14 cellular contexts compared by ENCODE assay signal in the genomic region with DNA sequence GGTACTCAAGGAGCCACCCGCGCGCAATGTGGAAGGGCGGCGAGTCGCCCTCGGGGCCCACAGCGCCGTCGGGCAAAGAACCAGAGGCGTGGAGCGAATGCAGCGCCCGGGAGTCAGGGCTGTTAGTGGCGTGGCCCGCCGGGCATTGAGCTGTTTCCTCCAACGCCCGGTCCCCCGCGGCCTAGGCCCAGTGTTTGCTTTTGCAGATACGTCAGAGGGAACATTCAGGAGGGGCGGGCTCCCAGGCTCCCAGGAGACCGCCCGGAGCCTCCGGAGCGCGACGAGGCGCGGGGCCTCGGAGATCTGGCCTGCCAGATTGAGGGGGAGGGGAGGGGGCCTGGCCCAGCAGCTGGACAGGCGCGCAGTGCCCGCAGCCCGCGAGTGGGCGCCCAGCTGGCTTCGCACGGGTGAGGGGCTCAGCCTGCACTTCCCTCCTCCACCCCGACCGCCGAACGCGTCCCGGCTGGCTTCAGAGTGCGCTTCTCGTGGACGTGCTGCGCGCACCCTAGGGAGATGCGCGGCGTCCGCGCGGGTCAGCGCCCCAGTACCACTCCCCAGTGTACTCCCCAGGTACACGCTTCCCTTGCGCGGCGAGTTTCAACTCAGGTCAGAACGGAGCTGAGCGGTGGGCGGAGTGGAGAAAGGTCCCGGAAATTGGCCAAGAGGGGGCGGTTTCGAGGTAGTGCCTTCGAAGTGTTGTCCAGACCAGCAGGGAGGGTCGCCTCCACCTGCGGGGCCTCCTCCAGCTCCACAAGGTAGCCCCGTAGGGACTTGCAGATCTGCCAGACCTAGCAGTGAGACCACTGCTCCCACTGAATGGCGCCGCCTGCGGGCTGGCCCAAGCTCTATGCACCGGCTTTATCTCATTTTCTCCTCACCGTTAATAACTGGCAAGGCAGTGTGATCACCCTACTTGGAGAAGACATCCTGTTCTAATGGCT.
DNase-seq lines count a peak whose midpoint lies in the region; ATAC-seq, FAIRE-seq and TF ChIP-seq lines count a peak whose summit lies in the region.
"Had no signal": no experiment of that assay in that cellular context is flagged by ENCODE, and none has a peak within 500 bp of the region (broad histone marks: within the 10 kb centered on the region; RNA-seq: fewer than 3 reads in every experiment).

No MANE protein-coding gene starts in this region.

- H3K4me3 Mint-ChIP-seq in MCF 10A (ENCODE audit: unreplicated experiment): no peak overlapping the region
- H3K4me3 Mint-ChIP-seq: activated B cell treated with CpG ODN at 0.5 μM for 24 hours; activated T-helper 1 cell treated with anti-CD3 and anti-CD28 coated beads, Interleukin-12 subunit alpha, Interleukin-12 subunit beta, Interleukin-2, Interleukin-4 antibody, amounts not matched to agents 30 ng/mL and 10 ng/mL and 1 ng/mL, durations not matched to agents 14 hours and 24 hours and 36 hours had no signal

- no peaks in the 10 kb centered on the region for H3K9me3 Mint-ChIP-seq in MCF 10A (ENCODE audit: unreplicated experiment)
- H3K9me3 Mint-ChIP-seq: activated B cell treated with CpG ODN at 0.5 μM for 24 hours had no signal

- no peak for DNase-seq in breast epithelium (ENCODE audit: low spot score in 2 of 2)
- no peak for DNase-seq in MCF 10A (ENCODE audit: unreplicated experiment)
- no peak for DNase-seq in endothelial cell of umbilical vein (ENCODE audit: low read depth, low spot score)
- peak in 2 of 3 donors; percentile 19 to 54 for DNase-seq in mucosa of descending colon
- DNase-seq in upper lobe of right lung: no peak
- no peak for DNase-seq in activated CD4-positive, CD25-positive, alpha-beta regulatory T cell treated with anti-CD3 and anti-CD28 coated beads, Interleukin-2, amount 50 U/mL, for 72 hours
- DNase-seq in GM13977 (ENCODE audit: low spot score): no peak
- DNase-seq: activated B cell treated with CpG ODN at 0.5 μM for 24 hours, GM23248, SHP77 treated with DMSO at 0.1 percent for 48 hours had no signal

- H3K9me3 ChIP-seq in breast epithelium (no peaks in the 10 kb centered on the region), endothelial cell of umbilical vein (replicated peaks; ENCODE audit: control insufficient read depth, insufficient read depth, low read length) (no peaks in the 10 kb centered on the region), mucosa of descending colon (no peaks in the 10 kb centered on the region), upper lobe of right lung (no peaks in the 10 kb centered on the region)
- H3K9me3 ChIP-seq: prostate gland, vagina had no signal

- H3K36me3 ChIP-seq in breast epithelium: no peaks in the 10 kb centered on the region
- no peaks in the 10 kb centered on the region for H3K36me3 ChIP-seq in endothelial cell of umbilical vein (ENCODE audit: control insufficient read depth in 2 of 2, extremely low read depth in 1 of 2, insufficient read depth in 2 of 2, low read length in 2 of 2)
- H3K36me3 ChIP-seq in mucosa of descending colon (ENCODE audit: low read depth): no peaks in the 10 kb centered on the region
- H3K36me3 ChIP-seq in upper lobe of right lung: no peaks in the 10 kb centered on the region
- H3K36me3 ChIP-seq: prostate gland, vagina had no signal

- POLR2A ChIA-PET in MCF 10A (lab: Yijun Ruan, JAX) (interaction anchor here (0.5 to 1.2 kb wide), 2 partner anchors 8 to 68 kb away, joined by 3 to 5 read pairs; no protein-coding TSS in a partner anchor), endothelial cell of umbilical vein (lab: Charles Lee) (no interaction called here)

- H3K27ac ChIP-seq in breast epithelium: no peak overlapping the region
- H3K27ac ChIP-seq in endothelial cell of umbilical vein (ENCODE audit: insufficient read depth, low read depth, low read length): no peak overlapping the region
- no peak overlapping the region for H3K27ac ChIP-seq in upper lobe of right lung
- H3K27ac ChIP-seq: GM23248, prostate gland, vagina had no signal

- dilution Hi-C loops in endothelial cell of umbilical vein (cut with MboI; ENCODE audit: extremely low pct_ligation_motif_present, low sequenced_read_pairs): no loop called here

- no peaks in the 10 kb centered on the region for H3K4me1 ChIP-seq in breast epithelium
- no peaks in the 10 kb centered on the region for H3K4me1 ChIP-seq in endothelial cell of umbilical vein (ENCODE audit: control insufficient read depth, extremely low read depth, insufficient read depth, low read length)
- H3K4me1 ChIP-seq in mucosa of descending colon (ENCODE audit: low read depth): peaks cover 7% of the 10 kb centered on the region
- peaks cover 7% of the 10 kb centered on the region for H3K4me1 ChIP-seq in upper lobe of right lung
- H3K4me1 ChIP-seq: prostate gland had no signal

- no peaks in the 10 kb centered on the region for H3K79me2 ChIP-seq in endothelial cell of umbilical vein (ENCODE audit: control insufficient read depth, insufficient read depth, low read length)

- H3K4me3 ChIP-seq in breast epithelium (peak overlapping the region in 2 of 3 donors; percentile 20 to 49), endothelial cell of umbilical vein (replicated peaks in 1 of 3; ENCODE audit: insufficient read depth in 1 of 3, low read depth in 1 of 3, low read length in 3 of 3) (no peak overlapping the region), mucosa of descending colon (no peak overlapping the region), upper lobe of right lung (no peak overlapping the region)
- H3K4me3 ChIP-seq: GM23248, prostate gland had no signal

- no peak overlapping the region for H2AFZ ChIP-seq in endothelial cell of umbilical vein (ENCODE audit: low read depth, low read length)
- H2AFZ ChIP-seq: GM23248 had no signal

- H3K4me1 Mint-ChIP-seq in MCF 10A (ENCODE audit: insufficient read depth, unreplicated experiment): peaks cover 6% of the 10 kb centered on the region

- TF ChIP-seq POLR2A in breast epithelium (IDR thresholded peaks at IDR 0.05) (no peak), endothelial cell of umbilical vein (IDR thresholded peaks at IDR 0.05; ENCODE audit: low read depth, low read length) (no peak)

- H3K27ac Mint-ChIP-seq in MCF 10A (ENCODE audit: low read depth, unreplicated experiment): no peak overlapping the region
- H3K27ac Mint-ChIP-seq: activated B cell treated with CpG ODN at 0.5 μM for 24 hours had no signal

- BruUV-seq in MCF 10A (replicated peaks; lab: Mats Ljungman, UMichigan) (no TSS peak), endothelial cell of umbilical vein (replicated peaks; lab: Mats Ljungman, UMichigan) (no TSS peak)

- no peaks in the 10 kb centered on the region for H3K27me3 Mint-ChIP-seq in MCF 10A (ENCODE audit: insufficient read depth, unreplicated experiment)

- TF ChIP-seq CTCF in breast epithelium (IDR thresholded peaks at IDR 0.05) (no peak), MCF 10A (IDR thresholded peaks at IDR 0.05; ENCODE audit: unreplicated experiment) (no peak), endothelial cell of umbilical vein (IDR thresholded peaks at IDR 0.05; ENCODE audit: extremely low read depth in 1 of 2, insufficient read depth in 1 of 2, low read depth in 1 of 2, low read length in 2 of 2) (peak in 1 of 2 donors; percentile 33), mucosa of descending colon (IDR thresholded peaks at IDR 0.05) (no peak), upper lobe of right lung (IDR thresholded peaks at IDR 0.05) (peak; percentile 11), GM13977 (IDR thresholded peaks at IDR 0.05; ENCODE audit: extremely low read depth, insufficient read depth, missing control alignments) (no peak)

- no peaks in the 10 kb centered on the region for H3K9me1 ChIP-seq in endothelial cell of umbilical vein (replicated peaks; ENCODE audit: control insufficient read depth, extremely low read depth, insufficient read depth, low read length)

- H3K27me3 ChIP-seq in breast epithelium (peaks cover 7 to 70% of the 10 kb centered on the region in 2 donors), endothelial cell of umbilical vein (ENCODE audit: control insufficient read depth in 2 of 2, insufficient read depth in 2 of 2, low read length in 2 of 2) (peaks cover 95 to 100% of the 10 kb centered on the region in 2 experiments), upper lobe of right lung (peaks cover 85% of the 10 kb centered on the region)

- H3K9ac ChIP-seq in endothelial cell of umbilical vein (replicated peaks; ENCODE audit: extremely low read depth, insufficient read depth, low read length): no peak overlapping the region
- H3K9ac ChIP-seq: GM23248 had no signal

- CTCF ChIA-PET in MCF 10A (lab: Yijun Ruan, JAX) (interaction anchor here (0.6 to 1.6 kb wide), 3 partner anchors 20 to 608 kb away, joined by 3 to 5 read pairs (median 3); no protein-coding TSS in a partner anchor), endothelial cell of umbilical vein (lab: Charles Lee) (interaction anchor here (1.2 to 5.0 kb wide), 9 partner anchors 11 to 148 kb away, joined by 3 to 42 read pairs (median 3); no protein-coding TSS in a partner anchor)

- intact Hi-C loops in breast epithelium (cut with DNase I; ENCODE audit: low total_unique reads) (no loop called here), MCF 10A (cut with micrococcal nuclease) (no loop called here), endothelial cell of umbilical vein (cut with micrococcal nuclease) (loop anchor here (2.0 kb wide), 1 partner anchor 67 kb away; no protein-coding TSS in a partner anchor), mucosa of descending colon (cut with DNase I, micrococcal nuclease) (no loop called here), upper lobe of right lung (cut with DNase I) (no loop called here)

- H4K20me1 ChIP-seq in endothelial cell of umbilical vein (replicated peaks; ENCODE audit: control insufficient read depth, extremely low read depth, insufficient read depth, low read length): no peaks in the 10 kb centered on the region

- H3K4me2 ChIP-seq in endothelial cell of umbilical vein (ENCODE audit: insufficient read depth, low read length): no peak overlapping the region

- in situ Hi-C loops in GM13977 (cut with MboI; ENCODE audit: low pct_unique_long_range_greater_than_20kb, low sequenced_read_pairs, unreplicated experiment): loop anchor here (10.0 kb wide), 1 partner anchor 131 kb away; no protein-coding TSS in a partner anchor

- no peaks in the 10 kb centered on the region for H3K36me3 Mint-ChIP-seq in MCF 10A (ENCODE audit: insufficient read depth, unreplicated experiment)

- ATAC-seq in mucosa of descending colon: peak; percentile 81
- peak; percentile 23 for ATAC-seq in upper lobe of right lung
- no peak for ATAC-seq in HG03520 (IDR thresholded peaks at IDR 0.05; ENCODE audit: unreplicated experiment)

- FAIRE-seq in endothelial cell of umbilical vein (lab: Jason Lieb, UNC): no peak

TF ChIP-seq in endothelial cell of umbilical vein, 7 proteins besides CTCF, POLR2A, EP300 and RAD21:
- no peak for TF ChIP-seq GATA2 (IDR thresholded peaks at IDR 0.05; ENCODE audit: insufficient read depth, insufficient read length, low read depth, low read length)
- TF ChIP-seq JUN (IDR thresholded peaks at IDR 0.05; ENCODE audit: borderline replicate concordance, insufficient read depth, insufficient read length, low read depth): no peak
- TF ChIP-seq POLR2AphosphoS5 (IDR thresholded peaks at IDR 0.05; ENCODE audit: insufficient read depth, low read depth, low read length): no peak
- no peak for TF ChIP-seq MYC (IDR thresholded peaks at IDR 0.05; ENCODE audit: low read depth, low read length)
- no peak for TF ChIP-seq FOS (IDR thresholded peaks at IDR 0.05; ENCODE audit: borderline replicate concordance, insufficient read depth, low read length)
- peak; percentile 86 for TF ChIP-seq EZH2 (IDR thresholded peaks at IDR 0.05; ENCODE audit: borderline replicate concordance, low read depth, low read length, severe bottlenecking)

Comparison
In these comparisons a context has a peak if more than half of its experiments do, and no peak if none do; other contexts are left out.
1. DNase-seq: peak in mucosa of descending colon (2 of 3); none in breast epithelium (0 of 2), MCF 10A (single experiment), endothelial cell of umbilical vein (single experiment), upper lobe of right lung (single experiment), activated CD4-positive, CD25-positive, alpha-beta regulatory T cell treated with anti-CD3 and anti-CD28 coated beads, Interleukin-2, amount 50 U/mL, for 72 hours (single experiment) and GM13977 (single experiment).
2. H3K4me3 ChIP-seq: peak in breast epithelium (2 of 3); none in endothelial cell of umbilical vein (0 of 3), mucosa of descending colon (single experiment) and upper lobe of right lung (single experiment).